Comparison of ENCODE assay signal across 8 cellular contexts in genomic region chr6:296151-297122, GRCh38. TPM values are rescaled to one million over a fixed set of nuclear protein-coding genes. Genes with fewer than 3 reads are reported as not detected.
DNase-seq lines count a peak whose midpoint lies in the region; ATAC-seq, FAIRE-seq and TF ChIP-seq lines count a peak whose summit lies in the region.

No MANE protein-coding gene starts in this region.

- no peak overlapping the region for H2BK5ac ChIP-seq in mesendoderm (ENCODE audit: low read length)

- H3K27me3 Mint-ChIP-seq in activated CD8-positive, alpha-beta memory T cell treated with anti-CD3 and anti-CD28 coated beads, Interleukin-2, amount 10 ng/mL, durations not matched to agents 7 days and 5 days = no peaks in the 10 kb centered on the region
- H3K27me3 Mint-ChIP-seq in nephron progenitor cell (ENCODE audit: low read depth, poor library complexity) = peaks cover 7% of the 10 kb centered on the region

- dilution Hi-C loops in endothelial cell of umbilical vein (cut with MboI; ENCODE audit: extremely low pct_ligation_motif_present, low sequenced_read_pairs) = no loop called here

- POLR2A ChIA-PET in endothelial cell of umbilical vein (lab: Charles Lee) = no interaction called here

- no peak overlapping the region for H4K5ac ChIP-seq in mesendoderm (ENCODE audit: low read length)

- H3K27me3 ChIP-seq in endothelial cell of umbilical vein (ENCODE audit: control insufficient read depth in 2 of 2, insufficient read depth in 2 of 2, low read length in 2 of 2) (no peaks in the 10 kb centered on the region), mesendoderm (ENCODE audit: insufficient read depth, low read length, poor library complexity) (no peaks in the 10 kb centered on the region), H7 (ENCODE audit: control insufficient read depth, insufficient read depth, low read length) (no peaks in the 10 kb centered on the region)

- FAIRE-seq in endothelial cell of umbilical vein (lab: Jason Lieb, UNC) = peak; percentile 82

- H3K79me2 ChIP-seq in endothelial cell of umbilical vein (ENCODE audit: control insufficient read depth, insufficient read depth, low read length) = peaks cover 45% of the 10 kb centered on the region
- H3K79me2 ChIP-seq in mesendoderm (ENCODE audit: control insufficient read depth, insufficient read depth, low read length) = peaks cover 2% of the 10 kb centered on the region

- no peak overlapping the region for H3K56ac ChIP-seq in mesendoderm (ENCODE audit: low read length)

- H3K36me3 Mint-ChIP-seq in activated CD8-positive, alpha-beta memory T cell treated with anti-CD3 and anti-CD28 coated beads, Interleukin-2, amount 10 ng/mL, durations not matched to agents 7 days and 5 days = peaks cover 8% of the 10 kb centered on the region
- peaks cover 10% of the 10 kb centered on the region for H3K36me3 Mint-ChIP-seq in nephron progenitor cell (ENCODE audit: low read depth)

- CTCF ChIA-PET in activated CD8-positive, alpha-beta memory T cell treated with anti-CD3 and anti-CD28 coated beads, Interleukin-2, amount 10 ng/mL, durations not matched to agents 7 days and 5 days (lab: Charles Lee) = interaction anchor here (0.7 to 1.3 kb wide), 7 partner anchors 13 to 113 kb away, joined by 3 to 4 read pairs (median 3); no protein-coding TSS in a partner anchor
- CTCF ChIA-PET in endothelial cell of umbilical vein (lab: Charles Lee) = interaction anchor here (0.8 kb wide), 1 partner anchor 17 kb away, joined by 3 read pairs; no protein-coding TSS in a partner anchor

- H3K79me1 ChIP-seq in mesendoderm (ENCODE audit: low read length) = peaks cover 11% of the 10 kb centered on the region

- H3K27ac ChIP-seq in endothelial cell of umbilical vein (ENCODE audit: insufficient read depth, low read depth, low read length) (no peak overlapping the region), mesendoderm (ENCODE audit: low read depth, low read length) (no peak overlapping the region)

- H3K36me3 ChIP-seq in endothelial cell of umbilical vein (ENCODE audit: control insufficient read depth in 2 of 2, extremely low read depth in 1 of 2, insufficient read depth in 2 of 2, low read length in 2 of 2) = no peaks in the 10 kb centered on the region
- H3K36me3 ChIP-seq in mesendoderm (ENCODE audit: control insufficient read depth, insufficient read depth, low read length) = no peaks in the 10 kb centered on the region
- no peaks in the 10 kb centered on the region for H3K36me3 ChIP-seq in H7 (replicated peaks; ENCODE audit: control insufficient read depth, insufficient read depth, low read length)

- peaks cover 40% of the 10 kb centered on the region for H3K4me1 ChIP-seq in endothelial cell of umbilical vein (ENCODE audit: control insufficient read depth, extremely low read depth, insufficient read depth, low read length)
- H3K4me1 ChIP-seq in mesendoderm (ENCODE audit: control insufficient read depth, low read depth, low read length) = no peaks in the 10 kb centered on the region

- H4K20me1 ChIP-seq in endothelial cell of umbilical vein (replicated peaks; ENCODE audit: control insufficient read depth, extremely low read depth, insufficient read depth, low read length) = no peaks in the 10 kb centered on the region

- no peak overlapping the region for H2AFZ ChIP-seq in endothelial cell of umbilical vein (ENCODE audit: low read depth, low read length)

- no peak overlapping the region for H3K23ac ChIP-seq in mesendoderm (ENCODE audit: low read length)

- H3K9me3 ChIP-seq in endothelial cell of umbilical vein (replicated peaks; ENCODE audit: control insufficient read depth, insufficient read depth, low read length) = no peaks in the 10 kb centered on the region

- H3K18ac ChIP-seq in mesendoderm (ENCODE audit: low read length) = no peak overlapping the region

- peak overlapping the region; percentile 73 for H3K27ac Mint-ChIP-seq in activated CD8-positive, alpha-beta memory T cell treated with anti-CD3 and anti-CD28 coated beads, Interleukin-2, amount 10 ng/mL, durations not matched to agents 7 days and 5 days
- H3K27ac Mint-ChIP-seq in nephron progenitor cell = no peak overlapping the region

- no peak for TF ChIP-seq POLR2A in endothelial cell of umbilical vein (IDR thresholded peaks at IDR 0.05; ENCODE audit: low read depth, low read length)

- H3K4me2 ChIP-seq in endothelial cell of umbilical vein (ENCODE audit: insufficient read depth, low read length) (peak overlapping the region; percentile 5), mesendoderm (ENCODE audit: low read length) (no peak overlapping the region)

- H2AK5ac ChIP-seq in mesendoderm (ENCODE audit: low read length) = no peak overlapping the region

- no TSS peak for BruUV-seq in endothelial cell of umbilical vein (replicated peaks; lab: Mats Ljungman, UMichigan)

- intact Hi-C loops in endothelial cell of umbilical vein (cut with micrococcal nuclease) = no loop called here

- H3K9me1 ChIP-seq in endothelial cell of umbilical vein (replicated peaks; ENCODE audit: control insufficient read depth, extremely low read depth, insufficient read depth, low read length) = no peaks in the 10 kb centered on the region

- no peak overlapping the region for H3K4ac ChIP-seq in mesendoderm (ENCODE audit: low read depth, low read length)

- no CpG with 5 or more reads among the region's 9 CpGs for WGBS in mesendoderm (ENCODE audit: extremely low coverage, insufficient coverage, low lambda C conversion rate)

- H3K4me3 ChIP-seq in endothelial cell of umbilical vein (replicated peaks in 1 of 3; ENCODE audit: insufficient read depth in 1 of 3, low read depth in 1 of 3, low read length in 3 of 3) (no peak overlapping the region), mesendoderm (ENCODE audit: low read length) (no peak overlapping the region), H7 (ENCODE audit: insufficient read depth, low read depth, low read length) (no peak overlapping the region)

- TF ChIP-seq CTCF in endothelial cell of umbilical vein (IDR thresholded peaks at IDR 0.05; ENCODE audit: extremely low read depth in 1 of 2, insufficient read depth in 1 of 2, low read depth in 1 of 2, low read length in 2 of 2) (peak in 1 of 2 donors; percentile 4), nephron progenitor cell (IDR thresholded peaks at IDR 0.05) (no peak)

- H2BK15ac ChIP-seq in mesendoderm (replicated peaks; ENCODE audit: low read depth) = no peak overlapping the region

- H2BK120ac ChIP-seq in mesendoderm (ENCODE audit: low read depth, low read length) = no peak overlapping the region

- DNase-seq in activated CD8-positive, alpha-beta memory T cell treated with anti-CD3 and anti-CD28 coated beads, Interleukin-2, amount 10 ng/mL, durations not matched to agents 7 days and 5 days = peak; percentile 55
- DNase-seq in activated CD8-positive, alpha-beta memory T cell treated with anti-CD3 and anti-CD28 coated beads, Interleukin-2, amount 50 U/mL, for 4 hours = no peak
- DNase-seq in endothelial cell of umbilical vein (ENCODE audit: low read depth, low spot score) (peak; percentile 63), superior temporal gyrus (ENCODE audit: extremely low spot score) (peak; percentile 90), mesendoderm (no peak), nephron progenitor cell (no peak), H7 (no peak)

- H4K8ac ChIP-seq in mesendoderm (ENCODE audit: low read depth, low read length) = no peak overlapping the region

- H3K4me1 Mint-ChIP-seq in activated CD8-positive, alpha-beta memory T cell treated with anti-CD3 and anti-CD28 coated beads, Interleukin-2, amount 10 ng/mL, durations not matched to agents 7 days and 5 days = peaks cover 44% of the 10 kb centered on the region
- peaks cover 20% of the 10 kb centered on the region for H3K4me1 Mint-ChIP-seq in nephron progenitor cell

- ATAC-seq in activated CD8-positive, alpha-beta memory T cell treated with anti-CD3 and anti-CD28 coated beads, Interleukin-2, amount 10 ng/mL, durations not matched to agents 7 days and 5 days = no peak
- ATAC-seq in HG03442 (IDR thresholded peaks at IDR 0.05; ENCODE audit: unreplicated experiment) = peak; percentile 19

- peak overlapping the region; percentile 21 for H3K4me3 Mint-ChIP-seq in activated CD8-positive, alpha-beta memory T cell treated with anti-CD3 and anti-CD28 coated beads, Interleukin-2, amount 10 ng/mL, durations not matched to agents 7 days and 5 days
- no peak overlapping the region for H3K4me3 Mint-ChIP-seq in nephron progenitor cell

- no peaks in the 10 kb centered on the region for H3K9me3 Mint-ChIP-seq in activated CD8-positive, alpha-beta memory T cell treated with anti-CD3 and anti-CD28 coated beads, Interleukin-2, amount 10 ng/mL, durations not matched to agents 7 days and 5 days (ENCODE audit: low read depth)
- H3K9me3 Mint-ChIP-seq in nephron progenitor cell = peaks cover 47% of the 10 kb centered on the region

- H3K9ac ChIP-seq in endothelial cell of umbilical vein (replicated peaks; ENCODE audit: extremely low read depth, insufficient read depth, low read length) = no peak overlapping the region
- no peak overlapping the region for H3K9ac ChIP-seq in mesendoderm (ENCODE audit: low read length)

TF ChIP-seq in endothelial cell of umbilical vein, 7 proteins besides CTCF, POLR2A, EP300 and RAD21:
- no peak for TF ChIP-seq EZH2 (IDR thresholded peaks at IDR 0.05; ENCODE audit: borderline replicate concordance, low read depth, low read length, severe bottlenecking)
- TF ChIP-seq FOS (IDR thresholded peaks at IDR 0.05; ENCODE audit: borderline replicate concordance, insufficient read depth, low read length) = peak; percentile 35
- peak; percentile 72 for TF ChIP-seq GATA2 (IDR thresholded peaks at IDR 0.05; ENCODE audit: insufficient read depth, insufficient read length, low read depth, low read length)
TF ChIP-seq in endothelial cell of umbilical vein: peak in this region for 2.

RNA-seq across cellular contexts. Expression of gene DUSP22, which starts 4.2 kb away (rescaled TPM):
- total RNA-seq in activated CD8-positive, alpha-beta memory T cell treated with anti-CD3 and anti-CD28 coated beads, Interleukin-2, amount 10 ng/mL, durations not matched to agents 7 days and 5 days = 10 to 100 TPM; 38.1 to 47.8 TPM
- total RNA-seq in endothelial cell of umbilical vein = 32.6 and 33.9 TPM in 2 replicates
- 16.1 and 23.2 TPM in 2 replicates for polyA plus RNA-seq in endothelial cell of umbilical vein
- polyA plus RNA-seq in endothelial cell of umbilical vein (2011; cell fraction: cytosol; rRNA removed) = 15.0 TPM in 2 replicates
- polyA plus RNA-seq in endothelial cell of umbilical vein (2011; cell fraction: nucleus; rRNA removed) = 44.1 and 52.3 TPM in 2 replicates
- polyA plus RNA-seq in endothelial cell of umbilical vein (2012) = 33.6 and 34.6 TPM in 2 replicates
- polyA minus RNA-seq in endothelial cell of umbilical vein = 19.5 and 28.2 TPM in 2 replicates
- 2.2 TPM for polyA minus RNA-seq in endothelial cell of umbilical vein (2011; cell fraction: cytosol; rRNA and poly(A)+ RNA removed)
- 17.2 and 20.1 TPM in 2 replicates for polyA minus RNA-seq in endothelial cell of umbilical vein (2011; cell fraction: nucleus; rRNA and poly(A)+ RNA removed)
- 16.9 TPM for polyA plus RNA-seq in mesendoderm (2013, experiment 1 of 2)
- 17.6 TPM for polyA plus RNA-seq in mesendoderm (2013, experiment 2 of 2)
- 30.7 and 42.1 TPM in 2 replicates for total RNA-seq in H7 (2014; rRNA removed; shearing (Covaris generic))

Comparison
In these comparisons a context has a peak if more than half of its experiments do, and no peak if none do; other contexts are left out.
1. DNase-seq: peak in activated CD8-positive, alpha-beta memory T cell treated with anti-CD3 and anti-CD28 coated beads, Interleukin-2, amount 10 ng/mL, durations not matched to agents 7 days and 5 days (single experiment), endothelial cell of umbilical vein (single experiment) and superior temporal gyrus (single experiment); none in activated CD8-positive, alpha-beta memory T cell treated with anti-CD3 and anti-CD28 coated beads, Interleukin-2, amount 50 U/mL, for 4 hours (single experiment), mesendoderm (single experiment), nephron progenitor cell (single experiment) and H7 (single experiment).